In genomic region chr10:46098925-46099324, GRCh38 we compare ENCODE assay signal across 4 cellular contexts. TPM values are rescaled to one million over a fixed set of nuclear protein-coding genes. Genes with fewer than 3 reads are reported as not detected.
"Had no signal": no experiment of that assay in that cellular context is flagged by ENCODE, and none has a peak within 500 bp of the region (broad histone marks: within the 10 kb centered on the region; RNA-seq: fewer than 3 reads in every experiment).

No MANE protein-coding gene starts in this region.

RNA-seq across cellular contexts. Expression of gene MSMB, which starts 52.9 kb away (rescaled TPM):
- total RNA-seq: HT-29, M059J, Right ventricle myocardium superior, SJSA1 had no signal
